Comparison of ENCODE assay signal across 20 cellular contexts in the genomic region with DNA sequence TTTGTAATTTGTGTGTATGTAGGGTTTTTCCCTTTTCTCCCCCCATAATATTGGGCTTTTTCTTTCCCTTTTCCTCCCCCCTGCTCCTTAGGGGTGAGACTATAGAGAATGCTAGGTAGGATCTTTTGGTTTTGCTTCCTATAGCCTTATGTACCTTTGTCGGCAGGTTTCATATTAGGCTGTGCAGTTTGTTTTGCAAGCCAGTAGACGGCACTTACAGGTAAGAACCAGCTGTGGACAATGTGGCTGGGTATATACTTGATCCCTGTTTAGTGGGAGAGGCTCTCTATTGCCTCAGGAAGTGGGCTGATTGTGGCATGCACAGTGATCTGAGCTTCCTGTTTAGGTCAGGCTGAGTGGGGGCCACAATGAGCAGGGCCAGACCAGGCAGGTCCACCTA.
"Had no signal": no experiment of that assay in that cellular context is flagged by ENCODE, and none has a peak within 500 bp of the region (broad histone marks: within the 10 kb centered on the region; RNA-seq: fewer than 3 reads in every experiment).

No MANE protein-coding gene starts in this region.

- H3K27ac ChIP-seq: adrenal gland, cardiac muscle cell, esophagus squamous epithelium, psoas muscle, right lobe of liver, thoracic aorta had no signal

- ATAC-seq: activated CD4-positive, alpha-beta T cell treated with anti-CD3 and anti-CD28 coated beads for 36 hours; activated naive CD4-positive, alpha-beta T cell treated with anti-CD3 and anti-CD28 coated beads, Interleukin-2, amount 50 U/mL, for 72 hours; left ventricle myocardium superior; naive thymus-derived CD8-positive, alpha-beta T cell; psoas muscle; stimulated activated naive B cell treated with anti-CD40 and anti-IgM and Interleukin-4, amounts not matched to agents 10 μg/mL and 1 μg/mL and 100 μg/mL, for 72 hours had no signal

- H3K36me3 ChIP-seq: adrenal gland, cardiac muscle cell, esophagus squamous epithelium, right lobe of liver, thoracic aorta had no signal

- H3K27me3 Mint-ChIP-seq: activated CD4-positive, alpha-beta T cell treated with anti-CD3 and anti-CD28 coated beads for 36 hours; dendritic cell treated with granulocyte-macrophage colony-stimulating factor and Interleukin-4, amounts not matched to agents 40 ng/mL and 50 ng/mL, for 4 days had no signal

- H3K4me3 Mint-ChIP-seq: activated CD4-positive, alpha-beta T cell treated with anti-CD3 and anti-CD28 coated beads for 36 hours; activated T-helper 1 cell treated with anti-CD3 and anti-CD28 coated beads, Interleukin-12 subunit alpha, Interleukin-12 subunit beta, Interleukin-2, Interleukin-4 antibody, amounts not matched to agents 30 ng/mL and 10 ng/mL and 1 ng/mL, durations not matched to agents 14 hours and 24 hours and 36 hours; dendritic cell treated with granulocyte-macrophage colony-stimulating factor and Interleukin-4, amounts not matched to agents 40 ng/mL and 50 ng/mL, for 4 days; immature natural killer cell; naive thymus-derived CD8-positive, alpha-beta T cell; stimulated activated naive B cell treated with anti-CD40 and anti-IgM and Interleukin-4, amounts not matched to agents 10 μg/mL and 1 μg/mL and 100 μg/mL, for 72 hours had no signal

- DNase-seq: activated CD4-positive, alpha-beta T cell treated with anti-CD3 and anti-CD28 coated beads for 36 hours; activated CD4-positive, alpha-beta T cell treated with anti-CD3 and anti-CD28 coated beads, Interleukin-2, amount 50 U/mL, for 48 hours; activated gamma-delta T cell treated with Interleukin-2 at 50 U/mL for 16 hours; adrenal gland; effector CD8-positive, alpha-beta T cell; esophagus squamous epithelium; immature natural killer cell; kidney glomerular epithelial cell; left ventricle myocardium superior; naive thymus-derived CD8-positive, alpha-beta T cell; psoas muscle; right lobe of liver; small intestine; stimulated activated CD4-positive, alpha-beta T cell treated with anti-CD3 and anti-CD28 coated beads, Interleukin-4, amount 100 ng/mL, for 24 hours; stimulated activated naive B cell treated with anti-CD40 and anti-IgM and Interleukin-4, amounts not matched to agents 10 μg/mL and 1 μg/mL and 100 μg/mL, for 72 hours had no signal

- H3K4me3 ChIP-seq: adrenal gland, cardiac muscle cell, esophagus squamous epithelium, psoas muscle, right lobe of liver, thoracic aorta had no signal

- H3K9me3 ChIP-seq: adrenal gland, psoas muscle, right lobe of liver had no signal

- H3K4me1 Mint-ChIP-seq: activated CD4-positive, alpha-beta T cell treated with anti-CD3 and anti-CD28 coated beads for 36 hours; immature natural killer cell; naive thymus-derived CD8-positive, alpha-beta T cell; stimulated activated naive B cell treated with anti-CD40 and anti-IgM and Interleukin-4, amounts not matched to agents 10 μg/mL and 1 μg/mL and 100 μg/mL, for 72 hours had no signal

- H3K4me1 ChIP-seq: adrenal gland, esophagus squamous epithelium, psoas muscle, right lobe of liver had no signal

- H3K27me3 ChIP-seq: adrenal gland, cardiac muscle cell, esophagus squamous epithelium, right lobe of liver had no signal
